In genomic region chr3:122515020-122515468, GRCh38 we compare ENCODE assay signal across 1 cellular context.
TF ChIP-seq lines count a peak whose summit lies in the region.

No MANE protein-coding gene starts in this region.

TF ChIP-seq in HEK293, 187 proteins besides CTCF, POLR2A, EP300 and RAD21 (continued from another document):
- TF ChIP-seq ZNF513 (tag by site-specific recombination; IDR thresholded peaks at IDR 0.05), result no peak
- no peak for TF ChIP-seq OVOL3 (tag by site-specific recombination; IDR thresholded peaks at IDR 0.05)
- TF ChIP-seq ZNF239 (tag by site-specific recombination; IDR thresholded peaks at IDR 0.05), result no peak
- TF ChIP-seq ZNF132 (tag by site-specific recombination; IDR thresholded peaks at IDR 0.05; ENCODE audit: borderline replicate concordance), result no peak
- no peak for TF ChIP-seq ZNF202 (tag by site-specific recombination; IDR thresholded peaks at IDR 0.05; ENCODE audit: borderline replicate concordance)
- peak; percentile 56; the same call in 1 of the 2 replicates for TF ChIP-seq ZNF335 (tag by site-specific recombination; conservative IDR thresholded peaks at IDR 0.05)
- no peak for TF ChIP-seq ZNF266 (tag by site-specific recombination; IDR thresholded peaks at IDR 0.05; ENCODE audit: low read depth)
- no peak for TF ChIP-seq ZNF558 (tag by site-specific recombination; IDR thresholded peaks at IDR 0.05)
- no peak for TF ChIP-seq PRDM2 (tag by site-specific recombination; IDR thresholded peaks at IDR 0.05; ENCODE audit: borderline replicate concordance)
- no peak for TF ChIP-seq ZNF830 (tag by site-specific recombination; IDR thresholded peaks at IDR 0.05; ENCODE audit: low read depth)
